13 cellular contexts compared by ENCODE assay signal in genomic region chr14:66099931-66100330, GRCh38.
DNase-seq lines count a peak whose midpoint lies in the region; ATAC-seq lines count a peak whose summit lies in the region.
"Had no signal": no experiment of that assay in that cellular context is flagged by ENCODE, and none has a peak within 500 bp of the region (broad histone marks: within the 10 kb centered on the region; RNA-seq: fewer than 3 reads in every experiment).

No MANE protein-coding gene starts in this region.

- peak; percentile 90 to 96 for ATAC-seq in activated T-cell treated with anti-CD3 and anti-CD28 coated beads, Interleukin-2, amount 50 U/mL, for 72 hours (replicated peaks in 1 of 2)
- peak; percentile 88 for ATAC-seq in GM19351 (IDR thresholded peaks at IDR 0.05; ENCODE audit: unreplicated experiment)
- ATAC-seq in HG02981 (IDR thresholded peaks at IDR 0.05; ENCODE audit: unreplicated experiment) = peak; percentile 74
- ATAC-seq: activated CD4-positive, CD25-positive, alpha-beta regulatory T cell treated with anti-CD3 and anti-CD28 coated beads, Interleukin-2, amount 50 U/mL, for 24 hours; HepG2; natural killer cell; T-cell had no signal

- no peaks in the 10 kb centered on the region for H3K36me3 Mint-ChIP-seq in activated T-cell treated with anti-CD3 and anti-CD28 coated beads, Interleukin-2, amount 50 U/mL, for 72 hours (ENCODE audit: insufficient read depth in 2 of 2)
- H3K36me3 Mint-ChIP-seq: natural killer cell, T-cell had no signal

- no peak overlapping the region for H3K27ac Mint-ChIP-seq in activated T-cell treated with anti-CD3 and anti-CD28 coated beads, Interleukin-2, amount 50 U/mL, for 72 hours
- H3K27ac Mint-ChIP-seq: natural killer cell, T-cell had no signal

- peaks cover 13% of the 10 kb centered on the region for H3K4me1 Mint-ChIP-seq in activated T-cell treated with anti-CD3 and anti-CD28 coated beads, Interleukin-2, amount 50 U/mL, for 72 hours (ENCODE audit: low read depth)
- H3K4me1 Mint-ChIP-seq: natural killer cell, T-cell had no signal

- peak; percentile 14 to 16 for DNase-seq in activated T-cell treated with anti-CD3 and anti-CD28 coated beads, Interleukin-2, amount 50 U/mL, for 72 hours
- DNase-seq in activated T-cell treated with anti-CD3 and anti-CD28 coated beads for 4 hours (no peak), kidney tubule cell (ENCODE audit: low spot score) (peak; percentile 6), NCI-H774 (lab: John Stamatoyannopoulos, UW) (no peak), HT-29 (ENCODE audit: low spot score) (no peak), NCI-H2029 treated with DMSO at 0.1 percent for 48 hours (lab: John Stamatoyannopoulos, UW) (no peak)
- DNase-seq: left ventricle myocardium inferior, natural killer cell, T-cell had no signal

- H3K27me3 Mint-ChIP-seq in activated T-cell treated with anti-CD3 and anti-CD28 coated beads, Interleukin-2, amount 50 U/mL, for 72 hours (ENCODE audit: low read depth) = peaks cover 35% of the 10 kb centered on the region

- H3K4me3 Mint-ChIP-seq in activated T-cell treated with anti-CD3 and anti-CD28 coated beads, Interleukin-2, amount 50 U/mL, for 72 hours = no peak overlapping the region
- H3K4me3 Mint-ChIP-seq: natural killer cell, T-cell had no signal

- H3K9me3 Mint-ChIP-seq in activated T-cell treated with anti-CD3 and anti-CD28 coated beads, Interleukin-2, amount 50 U/mL, for 72 hours = no peaks in the 10 kb centered on the region
- H3K9me3 Mint-ChIP-seq: natural killer cell, T-cell had no signal

Comparison
In these comparisons a context has a peak if more than half of its experiments do, and no peak if none do; other contexts are left out.
1. DNase-seq: peak in activated T-cell treated with anti-CD3 and anti-CD28 coated beads, Interleukin-2, amount 50 U/mL, for 72 hours (2 of 2) and kidney tubule cell (single experiment); none in activated T-cell treated with anti-CD3 and anti-CD28 coated beads for 4 hours (single experiment), NCI-H774 (single experiment), HT-29 (single experiment) and NCI-H2029 treated with DMSO at 0.1 percent for 48 hours (single experiment).
2. Peak in every context shown above with its lines, with median percentiles within 50 percentile points of each other: ATAC-seq.